In genomic region chr5:102818345-102818744, GRCh38 we compare ENCODE assay signal across 32 cellular contexts.
"Had no signal": no experiment of that assay in that cellular context is flagged by ENCODE, and none has a peak within 500 bp of the region (broad histone marks: within the 10 kb centered on the region; RNA-seq: fewer than 3 reads in every experiment).

No MANE protein-coding gene starts in this region.

- H3K36me3 ChIP-seq: cardiac muscle cell, colonic mucosa, esophagus squamous epithelium, gastroesophageal sphincter, lower lobe of right lung, pancreas, suprapubic skin, tibial artery, upper lobe of right lung, WERI-Rb-1 had no signal

- H3K36me3 Mint-ChIP-seq: stimulated activated naive B cell treated with anti-CD40 and anti-IgM and Interleukin-4, amounts not matched to agents 10 μg/mL and 1 μg/mL and 100 μg/mL, for 72 hours had no signal

- ATAC-seq: activated CD4-positive, CD25-positive, alpha-beta regulatory T cell treated with anti-CD3 and anti-CD28 coated beads, Interleukin-2, amount 50 U/mL, for 24 hours; gastroesophageal sphincter; lower lobe of right lung; pancreas; stimulated activated naive B cell treated with anti-CD40 and anti-IgM and Interleukin-4, amounts not matched to agents 10 μg/mL and 1 μg/mL and 100 μg/mL, for 72 hours; upper lobe of right lung had no signal

- H3K27me3 ChIP-seq: cardiac muscle cell, colonic mucosa, esophagus squamous epithelium, gastroesophageal sphincter, pancreas, suprapubic skin, tibial artery, upper lobe of right lung had no signal

- H3K27ac ChIP-seq: cardiac muscle cell, colonic mucosa, epithelial cell of prostate, esophagus squamous epithelium, gastroesophageal sphincter, lower lobe of right lung, pancreas, suprapubic skin, tibial artery, upper lobe of right lung, WERI-Rb-1 had no signal

- H3K4me3 ChIP-seq: cardiac muscle cell, colonic mucosa, esophagus squamous epithelium, gastroesophageal sphincter, lower lobe of right lung, pancreas, suprapubic skin, tibial artery, upper lobe of right lung had no signal

- H3K27me3 Mint-ChIP-seq: activated naive CD8-positive, alpha-beta T cell; stimulated activated naive B cell treated with anti-CD40 and anti-IgM and Interleukin-4, amounts not matched to agents 10 μg/mL and 1 μg/mL and 100 μg/mL, for 72 hours had no signal

- H3K4me3 Mint-ChIP-seq: activated naive CD8-positive, alpha-beta T cell; immature natural killer cell; nephron; stimulated activated naive B cell treated with anti-CD40 and anti-IgM and Interleukin-4, amounts not matched to agents 10 μg/mL and 1 μg/mL and 100 μg/mL, for 72 hours had no signal

- H3K9me3 ChIP-seq: colonic mucosa, esophagus squamous epithelium, gastroesophageal sphincter, lower lobe of right lung, pancreas, suprapubic skin, tibial artery, upper lobe of right lung had no signal

- DNase-seq: activated CD4-positive, alpha-beta T cell treated with anti-CD3 and anti-CD28 coated beads for 48 hours; activated CD4-positive, alpha-beta T cell treated with anti-CD3 and anti-CD28 coated beads, Interleukin-2, amount 50 U/mL, for 48 hours; activated CD8-positive, alpha-beta memory T cell treated with anti-CD3 and anti-CD28 coated beads for 24 hours; activated effector memory CD4-positive, alpha-beta T cell treated with Interleukin-2 at 50 U/mL for 16 hours; activated naive CD4-positive, alpha-beta T cell treated with Interleukin-2 at 50 U/mL for 16 hours; anterior cingulate cortex; cerebellar nuclear complex; colonic mucosa; effector CD8-positive, alpha-beta T cell; esophagus squamous epithelium; head of caudate nucleus; hippocampal formation; immature natural killer cell; kidney; lower lobe of right lung; mesenchymal stem cell; pancreas; right cardiac atrium; stimulated activated CD4-positive, alpha-beta T cell treated with anti-CD3 and anti-CD28 coated beads, Interleukin-15, amount 100 ng/mL, for 24 hours; stimulated activated CD4-positive, alpha-beta T cell treated with anti-CD3 and anti-CD28 coated beads, Interleukin-2, amount 100 ng/mL, for 24 hours; stimulated activated naive B cell treated with anti-CD40 and anti-IgM and Interleukin-4, amounts not matched to agents 10 μg/mL and 1 μg/mL and 100 μg/mL, for 72 hours; T-helper 9 cell; tibial artery; upper lobe of right lung; WERI-Rb-1 had no signal

- H3K4me1 ChIP-seq: colonic mucosa, esophagus squamous epithelium, pancreas had no signal

- H3K27ac Mint-ChIP-seq: activated naive CD8-positive, alpha-beta T cell; immature natural killer cell; nephron; stimulated activated naive B cell treated with anti-CD40 and anti-IgM and Interleukin-4, amounts not matched to agents 10 μg/mL and 1 μg/mL and 100 μg/mL, for 72 hours had no signal

- H3K9me3 Mint-ChIP-seq: immature natural killer cell; nephron; stimulated activated naive B cell treated with anti-CD40 and anti-IgM and Interleukin-4, amounts not matched to agents 10 μg/mL and 1 μg/mL and 100 μg/mL, for 72 hours had no signal
